2 cellular contexts compared by ENCODE assay signal in the genomic region with DNA sequence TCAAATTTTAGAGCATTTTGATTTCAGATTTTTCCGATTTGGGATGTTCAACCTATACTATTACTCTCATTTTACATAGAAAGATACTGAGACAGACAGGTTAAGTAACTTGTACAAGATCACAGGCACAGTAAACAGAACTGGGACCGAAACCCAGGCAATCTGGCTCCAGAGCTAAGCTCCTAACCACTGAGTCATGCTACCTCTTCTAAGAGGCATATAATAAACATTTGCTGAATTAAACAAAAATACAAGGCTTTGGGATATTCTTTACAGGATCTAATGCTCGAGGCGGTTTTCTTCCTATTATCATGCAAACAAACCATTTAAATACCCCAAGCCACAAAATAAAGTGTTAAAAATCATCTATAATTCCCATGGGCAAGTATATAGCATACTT.
TF ChIP-seq lines count a peak whose summit lies in the region.

No MANE protein-coding gene starts in this region.

TF ChIP-seq in SK-N-SH, 30 proteins besides CTCF, POLR2A, EP300 and RAD21 (continued from another document):
- TF ChIP-seq, protein P1, sequence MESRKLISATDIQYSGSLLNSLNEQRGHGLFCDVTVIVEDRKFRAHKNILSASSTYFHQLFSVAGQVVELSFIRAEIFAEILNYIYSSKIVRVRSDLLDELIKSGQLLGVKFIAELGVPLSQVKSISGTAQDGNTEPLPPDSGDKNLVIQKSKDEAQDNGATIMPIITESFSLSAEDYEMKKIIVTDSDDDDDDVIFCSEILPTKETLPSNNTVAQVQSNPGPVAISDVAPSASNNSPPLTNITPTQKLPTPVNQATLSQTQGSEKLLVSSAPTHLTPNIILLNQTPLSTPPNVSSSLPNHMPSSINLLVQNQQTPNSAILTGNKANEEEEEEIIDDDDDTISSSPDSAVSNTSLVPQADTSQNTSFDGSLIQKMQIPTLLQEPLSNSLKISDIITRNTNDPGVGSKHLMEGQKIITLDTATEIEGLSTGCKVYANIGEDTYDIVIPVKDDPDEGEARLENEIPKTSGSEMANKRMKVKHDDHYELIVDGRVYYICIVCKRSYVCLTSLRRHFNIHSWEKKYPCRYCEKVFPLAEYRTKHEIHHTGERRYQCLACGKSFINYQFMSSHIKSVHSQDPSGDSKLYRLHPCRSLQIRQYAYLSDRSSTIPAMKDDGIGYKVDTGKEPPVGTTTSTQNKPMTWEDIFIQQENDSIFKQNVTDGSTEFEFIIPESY (IDR thresholded peaks at IDR 0.05; ENCODE audit: borderline replicate concordance, low read depth): no peak
- TF ChIP-seq RXRA (IDR thresholded peaks at IDR 0.05; ENCODE audit: borderline replicate concordance, low read depth) (no peak), TEAD4 (IDR thresholded peaks at IDR 0.05; ENCODE audit: borderline replicate concordance, insufficient read depth) (no peak), FOXJ3 (CRISPR knock-in tag; IDR thresholded peaks at IDR 0.05) (no peak), TCF12 (IDR thresholded peaks at IDR 0.05) (no peak), NRF1 (IDR thresholded peaks at IDR 0.05; ENCODE audit: low read depth, low read length) (no peak), SIN3A (IDR thresholded peaks at IDR 0.05; ENCODE audit: borderline replicate concordance, low read depth, low read length) (no peak), GATA2 (CRISPR knock-in tag; IDR thresholded peaks at IDR 0.05) (no peak)
- TF ChIP-seq, protein P2, sequence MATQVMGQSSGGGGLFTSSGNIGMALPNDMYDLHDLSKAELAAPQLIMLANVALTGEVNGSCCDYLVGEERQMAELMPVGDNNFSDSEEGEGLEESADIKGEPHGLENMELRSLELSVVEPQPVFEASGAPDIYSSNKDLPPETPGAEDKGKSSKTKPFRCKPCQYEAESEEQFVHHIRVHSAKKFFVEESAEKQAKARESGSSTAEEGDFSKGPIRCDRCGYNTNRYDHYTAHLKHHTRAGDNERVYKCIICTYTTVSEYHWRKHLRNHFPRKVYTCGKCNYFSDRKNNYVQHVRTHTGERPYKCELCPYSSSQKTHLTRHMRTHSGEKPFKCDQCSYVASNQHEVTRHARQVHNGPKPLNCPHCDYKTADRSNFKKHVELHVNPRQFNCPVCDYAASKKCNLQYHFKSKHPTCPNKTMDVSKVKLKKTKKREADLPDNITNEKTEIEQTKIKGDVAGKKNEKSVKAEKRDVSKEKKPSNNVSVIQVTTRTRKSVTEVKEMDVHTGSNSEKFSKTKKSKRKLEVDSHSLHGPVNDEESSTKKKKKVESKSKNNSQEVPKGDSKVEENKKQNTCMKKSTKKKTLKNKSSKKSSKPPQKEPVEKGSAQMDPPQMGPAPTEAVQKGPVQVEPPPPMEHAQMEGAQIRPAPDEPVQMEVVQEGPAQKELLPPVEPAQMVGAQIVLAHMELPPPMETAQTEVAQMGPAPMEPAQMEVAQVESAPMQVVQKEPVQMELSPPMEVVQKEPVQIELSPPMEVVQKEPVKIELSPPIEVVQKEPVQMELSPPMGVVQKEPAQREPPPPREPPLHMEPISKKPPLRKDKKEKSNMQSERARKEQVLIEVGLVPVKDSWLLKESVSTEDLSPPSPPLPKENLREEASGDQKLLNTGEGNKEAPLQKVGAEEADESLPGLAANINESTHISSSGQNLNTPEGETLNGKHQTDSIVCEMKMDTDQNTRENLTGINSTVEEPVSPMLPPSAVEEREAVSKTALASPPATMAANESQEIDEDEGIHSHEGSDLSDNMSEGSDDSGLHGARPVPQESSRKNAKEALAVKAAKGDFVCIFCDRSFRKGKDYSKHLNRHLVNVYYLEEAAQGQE (IDR thresholded peaks at IDR 0.05; ENCODE audit: low read depth, low read length): no peak

TF ChIP-seq in SK-N-SH treated with all-trans-retinoic acid at 6 μM for 48 hours, 23 proteins besides CTCF, POLR2A, EP300 and RAD21 (continued from another document):
- TF ChIP-seq, protein P3, sequence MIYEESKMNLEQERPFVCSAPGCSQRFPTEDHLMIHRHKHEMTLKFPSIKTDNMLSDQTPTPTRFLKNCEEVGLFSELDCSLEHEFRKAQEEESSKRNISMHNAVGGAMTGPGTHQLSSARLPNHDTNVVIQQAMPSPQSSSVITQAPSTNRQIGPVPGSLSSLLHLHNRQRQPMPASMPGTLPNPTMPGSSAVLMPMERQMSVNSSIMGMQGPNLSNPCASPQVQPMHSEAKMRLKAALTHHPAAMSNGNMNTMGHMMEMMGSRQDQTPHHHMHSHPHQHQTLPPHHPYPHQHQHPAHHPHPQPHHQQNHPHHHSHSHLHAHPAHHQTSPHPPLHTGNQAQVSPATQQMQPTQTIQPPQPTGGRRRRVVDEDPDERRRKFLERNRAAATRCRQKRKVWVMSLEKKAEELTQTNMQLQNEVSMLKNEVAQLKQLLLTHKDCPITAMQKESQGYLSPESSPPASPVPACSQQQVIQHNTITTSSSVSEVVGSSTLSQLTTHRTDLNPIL (CRISPR knock-in tag; IDR thresholded peaks at IDR 0.05; ENCODE audit: low read depth): no peak
- TF ChIP-seq ARNTL (CRISPR knock-in tag; IDR thresholded peaks at IDR 0.05; ENCODE audit: borderline replicate concordance, low read depth) (no peak), CSDC2 (CRISPR knock-in tag; IDR thresholded peaks at IDR 0.05) (no peak), GLIS3 (CRISPR knock-in tag; IDR thresholded peaks at IDR 0.05) (no peak), PPARA (CRISPR knock-in tag; IDR thresholded peaks at IDR 0.05; ENCODE audit: borderline replicate concordance) (no peak), BACH2 (CRISPR knock-in tag; IDR thresholded peaks at IDR 0.05; ENCODE audit: borderline replicate concordance) (no peak), ZC3H10 (CRISPR knock-in tag; IDR thresholded peaks at IDR 0.05) (no peak), SNAI2 (CRISPR knock-in tag; IDR thresholded peaks at IDR 0.05) (no peak), ZNF70 (CRISPR knock-in tag; IDR thresholded peaks at IDR 0.05) (no peak)
- TF ChIP-seq, protein P4, sequence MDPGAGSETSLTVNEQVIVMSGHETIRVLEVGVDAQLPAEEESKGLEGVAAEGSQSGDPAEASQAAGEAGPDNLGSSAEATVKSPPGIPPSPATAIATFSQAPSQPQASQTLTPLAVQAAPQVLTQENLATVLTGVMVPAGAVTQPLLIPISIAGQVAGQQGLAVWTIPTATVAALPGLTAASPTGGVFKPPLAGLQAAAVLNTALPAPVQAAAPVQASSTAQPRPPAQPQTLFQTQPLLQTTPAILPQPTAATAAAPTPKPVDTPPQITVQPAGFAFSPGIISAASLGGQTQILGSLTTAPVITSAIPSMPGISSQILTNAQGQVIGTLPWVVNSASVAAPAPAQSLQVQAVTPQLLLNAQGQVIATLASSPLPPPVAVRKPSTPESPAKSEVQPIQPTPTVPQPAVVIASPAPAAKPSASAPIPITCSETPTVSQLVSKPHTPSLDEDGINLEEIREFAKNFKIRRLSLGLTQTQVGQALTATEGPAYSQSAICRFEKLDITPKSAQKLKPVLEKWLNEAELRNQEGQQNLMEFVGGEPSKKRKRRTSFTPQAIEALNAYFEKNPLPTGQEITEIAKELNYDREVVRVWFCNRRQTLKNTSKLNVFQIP (CRISPR knock-in tag; IDR thresholded peaks at IDR 0.05; ENCODE audit: borderline replicate concordance, low read depth): no peak
- TF ChIP-seq, protein P5, sequence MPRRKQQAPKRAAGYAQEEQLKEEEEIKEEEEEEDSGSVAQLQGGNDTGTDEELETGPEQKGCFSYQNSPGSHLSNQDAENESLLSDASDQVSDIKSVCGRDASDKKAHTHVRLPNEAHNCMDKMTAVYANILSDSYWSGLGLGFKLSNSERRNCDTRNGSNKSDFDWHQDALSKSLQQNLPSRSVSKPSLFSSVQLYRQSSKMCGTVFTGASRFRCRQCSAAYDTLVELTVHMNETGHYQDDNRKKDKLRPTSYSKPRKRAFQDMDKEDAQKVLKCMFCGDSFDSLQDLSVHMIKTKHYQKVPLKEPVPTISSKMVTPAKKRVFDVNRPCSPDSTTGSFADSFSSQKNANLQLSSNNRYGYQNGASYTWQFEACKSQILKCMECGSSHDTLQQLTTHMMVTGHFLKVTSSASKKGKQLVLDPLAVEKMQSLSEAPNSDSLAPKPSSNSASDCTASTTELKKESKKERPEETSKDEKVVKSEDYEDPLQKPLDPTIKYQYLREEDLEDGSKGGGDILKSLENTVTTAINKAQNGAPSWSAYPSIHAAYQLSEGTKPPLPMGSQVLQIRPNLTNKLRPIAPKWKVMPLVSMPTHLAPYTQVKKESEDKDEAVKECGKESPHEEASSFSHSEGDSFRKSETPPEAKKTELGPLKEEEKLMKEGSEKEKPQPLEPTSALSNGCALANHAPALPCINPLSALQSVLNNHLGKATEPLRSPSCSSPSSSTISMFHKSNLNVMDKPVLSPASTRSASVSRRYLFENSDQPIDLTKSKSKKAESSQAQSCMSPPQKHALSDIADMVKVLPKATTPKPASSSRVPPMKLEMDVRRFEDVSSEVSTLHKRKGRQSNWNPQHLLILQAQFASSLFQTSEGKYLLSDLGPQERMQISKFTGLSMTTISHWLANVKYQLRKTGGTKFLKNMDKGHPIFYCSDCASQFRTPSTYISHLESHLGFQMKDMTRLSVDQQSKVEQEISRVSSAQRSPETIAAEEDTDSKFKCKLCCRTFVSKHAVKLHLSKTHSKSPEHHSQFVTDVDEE (CRISPR knock-in tag; IDR thresholded peaks at IDR 0.05): no peak
